In genomic region chr11:96055706-96056387, GRCh38 we compare ENCODE assay signal across 1 cellular context.
TF ChIP-seq lines count a peak whose summit lies in the region.

No MANE protein-coding gene starts in this region.

TF ChIP-seq in GM23338, 12 proteins besides CTCF, POLR2A, EP300 and RAD21 (continued from another document):
- TF ChIP-seq ZNF462 (CRISPR knock-in tag; IDR thresholded peaks at IDR 0.05) (no peak), CREB1 (CRISPR knock-in tag; IDR thresholded peaks at IDR 0.05; ENCODE audit: low read depth) (no peak), ZNF331 (CRISPR knock-in tag; IDR thresholded peaks at IDR 0.05; ENCODE audit: low read depth) (no peak), POLR2AphosphoS5 (IDR thresholded peaks at IDR 0.05; ENCODE audit: low read depth) (no peak)
